ENCODE assay signal across 1 cellular context in the genomic region with DNA sequence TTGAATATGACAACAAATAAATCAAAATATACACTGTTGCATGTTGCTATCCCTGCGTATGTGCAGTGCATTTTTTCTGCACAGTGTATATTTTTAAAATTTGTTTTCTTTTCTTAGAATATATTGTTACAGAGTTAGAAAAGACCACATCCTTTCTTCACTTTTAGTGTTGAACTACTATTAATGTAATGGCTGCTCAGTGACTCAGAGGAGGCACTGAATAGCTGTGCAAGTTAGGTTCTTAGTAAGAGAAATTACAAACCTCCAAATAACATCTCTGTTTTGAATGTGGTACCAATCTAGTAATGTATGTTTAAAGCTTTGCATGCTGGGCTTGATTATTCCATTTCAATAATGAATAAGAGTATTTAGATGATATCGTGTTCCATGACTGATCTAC.
TF ChIP-seq lines count a peak whose summit lies in the region.

No MANE protein-coding gene starts in this region.

TF ChIP-seq in GM23338, 12 proteins besides CTCF, POLR2A, EP300 and RAD21 (continued from another document):
- TF ChIP-seq, protein P1, sequence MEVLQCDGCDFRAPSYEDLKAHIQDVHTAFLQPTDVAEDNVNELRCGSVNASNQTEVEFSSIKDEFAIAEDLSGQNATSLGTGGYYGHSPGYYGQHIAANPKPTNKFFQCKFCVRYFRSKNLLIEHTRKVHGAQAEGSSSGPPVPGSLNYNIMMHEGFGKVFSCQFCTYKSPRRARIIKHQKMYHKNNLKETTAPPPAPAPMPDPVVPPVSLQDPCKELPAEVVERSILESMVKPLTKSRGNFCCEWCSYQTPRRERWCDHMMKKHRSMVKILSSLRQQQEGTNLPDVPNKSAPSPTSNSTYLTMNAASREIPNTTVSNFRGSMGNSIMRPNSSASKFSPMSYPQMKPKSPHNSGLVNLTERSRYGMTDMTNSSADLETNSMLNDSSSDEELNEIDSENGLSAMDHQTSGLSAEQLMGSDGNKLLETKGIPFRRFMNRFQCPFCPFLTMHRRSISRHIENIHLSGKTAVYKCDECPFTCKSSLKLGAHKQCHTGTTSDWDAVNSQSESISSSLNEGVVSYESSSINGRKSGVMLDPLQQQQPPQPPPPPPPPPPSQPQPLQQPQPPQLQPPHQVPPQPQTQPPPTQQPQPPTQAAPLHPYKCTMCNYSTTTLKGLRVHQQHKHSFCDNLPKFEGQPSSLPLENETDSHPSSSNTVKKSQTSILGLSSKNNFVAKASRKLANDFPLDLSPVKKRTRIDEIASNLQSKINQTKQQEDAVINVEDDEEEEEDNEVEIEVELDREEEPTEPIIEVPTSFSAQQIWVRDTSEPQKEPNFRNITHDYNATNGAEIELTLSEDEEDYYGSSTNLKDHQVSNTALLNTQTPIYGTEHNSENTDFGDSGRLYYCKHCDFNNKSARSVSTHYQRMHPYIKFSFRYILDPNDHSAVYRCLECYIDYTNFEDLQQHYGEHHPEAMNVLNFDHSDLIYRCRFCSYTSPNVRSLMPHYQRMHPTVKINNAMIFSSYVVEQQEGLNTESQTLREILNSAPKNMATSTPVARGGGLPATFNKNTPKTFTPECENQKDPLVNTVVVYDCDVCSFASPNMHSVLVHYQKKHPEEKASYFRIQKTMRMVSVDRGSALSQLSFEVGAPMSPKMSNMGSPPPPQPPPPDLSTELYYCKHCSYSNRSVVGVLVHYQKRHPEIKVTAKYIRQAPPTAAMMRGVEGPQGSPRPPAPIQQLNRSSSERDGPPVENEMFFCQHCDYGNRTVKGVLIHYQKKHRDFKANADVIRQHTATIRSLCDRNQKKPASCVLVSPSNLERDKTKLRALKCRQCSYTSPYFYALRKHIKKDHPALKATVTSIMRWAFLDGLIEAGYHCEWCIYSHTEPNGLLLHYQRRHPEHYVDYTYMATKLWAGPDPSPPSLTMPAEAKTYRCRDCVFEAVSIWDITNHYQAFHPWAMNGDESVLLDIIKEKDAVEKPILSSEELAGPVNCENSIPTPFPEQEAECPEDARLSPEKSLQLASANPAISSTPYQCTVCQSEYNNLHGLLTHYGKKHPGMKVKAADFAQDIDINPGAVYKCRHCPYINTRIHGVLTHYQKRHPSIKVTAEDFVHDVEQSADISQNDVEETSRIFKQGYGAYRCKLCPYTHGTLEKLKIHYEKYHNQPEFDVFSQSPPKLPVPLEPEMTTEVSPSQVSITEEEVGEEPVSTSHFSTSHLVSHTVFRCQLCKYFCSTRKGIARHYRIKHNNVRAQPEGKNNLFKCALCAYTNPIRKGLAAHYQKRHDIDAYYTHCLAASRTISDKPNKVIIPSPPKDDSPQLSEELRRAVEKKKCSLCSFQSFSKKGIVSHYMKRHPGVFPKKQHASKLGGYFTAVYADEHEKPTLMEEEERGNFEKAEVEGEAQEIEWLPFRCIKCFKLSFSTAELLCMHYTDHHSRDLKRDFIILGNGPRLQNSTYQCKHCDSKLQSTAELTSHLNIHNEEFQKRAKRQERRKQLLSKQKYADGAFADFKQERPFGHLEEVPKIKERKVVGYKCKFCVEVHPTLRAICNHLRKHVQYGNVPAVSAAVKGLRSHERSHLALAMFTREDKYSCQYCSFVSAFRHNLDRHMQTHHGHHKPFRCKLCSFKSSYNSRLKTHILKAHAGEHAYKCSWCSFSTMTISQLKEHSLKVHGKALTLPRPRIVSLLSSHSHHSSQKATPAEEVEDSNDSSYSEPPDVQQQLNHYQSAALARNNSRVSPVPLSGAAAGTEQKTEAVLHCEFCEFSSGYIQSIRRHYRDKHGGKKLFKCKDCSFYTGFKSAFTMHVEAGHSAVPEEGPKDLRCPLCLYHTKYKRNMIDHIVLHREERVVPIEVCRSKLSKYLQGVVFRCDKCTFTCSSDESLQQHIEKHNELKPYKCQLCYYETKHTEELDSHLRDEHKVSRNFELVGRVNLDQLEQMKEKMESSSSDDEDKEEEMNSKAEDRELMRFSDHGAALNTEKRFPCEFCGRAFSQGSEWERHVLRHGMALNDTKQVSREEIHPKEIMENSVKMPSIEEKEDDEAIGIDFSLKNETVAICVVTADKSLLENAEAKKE (CRISPR knock-in tag; IDR thresholded peaks at IDR 0.05) = no peak
- TF ChIP-seq CREB1 (CRISPR knock-in tag; IDR thresholded peaks at IDR 0.05; ENCODE audit: low read depth) = no peak
- no peak for TF ChIP-seq JUNB (IDR thresholded peaks at IDR 0.05; ENCODE audit: unreplicated experiment)
